1 cellular context compared by ENCODE assay signal in the genomic region with DNA sequence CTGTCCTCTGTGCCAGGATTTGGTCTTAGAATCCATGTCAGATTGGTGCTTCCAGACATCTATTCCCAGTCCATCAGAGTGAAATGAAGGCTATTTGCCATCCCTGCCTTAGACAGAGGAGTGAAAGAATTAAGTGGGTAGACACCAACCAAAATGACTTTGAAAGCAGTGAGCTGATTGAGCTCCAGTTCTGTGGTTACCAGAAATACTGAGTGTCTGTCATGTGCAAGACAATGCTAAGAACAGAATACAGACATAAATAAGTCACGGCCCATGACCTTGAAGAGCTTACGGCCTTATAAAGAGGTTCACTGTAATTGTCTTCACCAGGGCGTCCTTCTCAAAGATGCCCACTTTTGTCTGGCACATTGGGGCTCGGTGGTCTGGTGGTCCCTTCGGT.
TF ChIP-seq lines count a peak whose summit lies in the region.

No MANE protein-coding gene starts in this region.

TF ChIP-seq in HCT116, 20 proteins besides CTCF, POLR2A, EP300 and RAD21:
- TF ChIP-seq JUND (IDR thresholded peaks at IDR 0.05) (no peak), EGR1 (IDR thresholded peaks at IDR 0.05; ENCODE audit: low read depth) (no peak), TCF7L2 (IDR thresholded peaks at IDR 0.05; ENCODE audit: borderline replicate concordance, extremely low read depth, insufficient read depth, insufficient read length) (no peak), SRF (IDR thresholded peaks at IDR 0.05; ENCODE audit: low read depth) (no peak), MAX (IDR thresholded peaks at IDR 0.05) (no peak)
- TF ChIP-seq, protein P1, sequence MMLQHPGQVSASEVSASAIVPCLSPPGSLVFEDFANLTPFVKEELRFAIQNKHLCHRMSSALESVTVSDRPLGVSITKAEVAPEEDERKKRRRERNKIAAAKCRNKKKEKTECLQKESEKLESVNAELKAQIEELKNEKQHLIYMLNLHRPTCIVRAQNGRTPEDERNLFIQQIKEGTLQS (IDR thresholded peaks at IDR 0.05) = no peak
